ENCODE assay signal across 8 cellular contexts in the genomic region with DNA sequence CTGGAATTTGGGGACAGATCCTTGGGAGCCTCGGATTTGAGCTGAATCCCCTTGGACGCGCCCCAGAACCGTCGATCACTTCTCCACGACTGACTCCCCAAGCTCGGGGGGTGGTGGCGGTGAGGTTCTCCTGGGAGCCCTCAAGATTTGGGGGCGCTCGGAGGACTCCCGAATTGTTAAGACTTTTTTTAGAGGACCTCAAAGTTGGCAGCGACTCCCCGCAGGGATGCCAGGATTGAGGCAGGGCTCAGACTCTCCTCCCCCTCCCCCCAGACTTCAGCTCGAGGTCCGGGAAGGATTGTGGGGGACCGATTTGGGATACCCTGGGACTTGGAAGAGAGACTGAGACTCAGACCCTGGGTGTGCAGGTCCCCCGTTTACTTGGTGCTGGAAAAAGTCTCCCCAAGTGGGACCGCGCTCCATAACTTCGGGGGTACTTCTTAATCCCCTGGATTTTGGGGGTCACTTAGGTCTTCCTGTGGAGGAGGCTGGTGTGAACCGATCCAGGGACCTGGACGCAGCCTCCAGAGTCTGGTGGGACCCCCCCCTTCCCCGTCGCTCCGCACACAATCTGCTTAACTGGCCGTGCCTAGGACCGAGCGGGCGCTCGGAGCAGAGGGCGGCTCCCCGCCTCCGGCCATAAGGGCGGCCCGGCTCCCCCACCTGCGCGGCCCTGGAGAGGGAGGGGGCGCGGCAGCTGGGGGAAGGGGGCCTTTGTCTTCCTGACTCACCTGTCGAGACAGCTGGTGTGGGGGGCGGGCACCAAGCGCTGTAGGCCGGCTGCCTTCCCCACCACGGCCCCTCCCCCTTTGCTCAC. TPM values are rescaled to one million over a fixed set of nuclear protein-coding genes. Genes with fewer than 3 reads are reported as not detected.
DNase-seq lines count a peak whose midpoint lies in the region; ATAC-seq and TF ChIP-seq lines count a peak whose summit lies in the region.

No MANE protein-coding gene starts in this region.

- peak overlapping the region; percentile 76 to 99 (median 97) for H3K27ac ChIP-seq in heart right ventricle

- peak; percentile 3 to 32 (median 16) for ATAC-seq in heart right ventricle
- ATAC-seq in HG02763 (IDR thresholded peaks at IDR 0.05; ENCODE audit: unreplicated experiment): no peak

- intact Hi-C loops in heart right ventricle (cut with DNase I): loop anchor here in 2 of 10 donors (5.0 kb wide), 2 partner anchors 64 to 69 kb away; no protein-coding TSS in a partner anchor

- H3K27me3 ChIP-seq in heart right ventricle: no peaks in the 10 kb centered on the region

- peak; percentile 92 for DNase-seq in NCI-H69 (lab: John Stamatoyannopoulos, UW)
- peak; percentile 59 for DNase-seq in activated naive CD4-positive, alpha-beta T cell treated with anti-CD3 and anti-CD28 coated beads, Interleukin-2, amount 50 U/mL, for 16 hours
- peak in 1 of 2 donors; percentile 52 for DNase-seq in heart right ventricle
- peak; percentile 28 for DNase-seq in retina
- DNase-seq in medulla oblongata (ENCODE audit: extremely low spot score): no peak
- DNase-seq in MV-4-11 (lab: John Stamatoyannopoulos, UW): no peak

- H3K36me3 ChIP-seq in heart right ventricle: peaks cover 0 to 15% (median 0%) of the 10 kb centered on the region in 9 donors

- 0 to 1% methylated on average over 44 of the region's 44 CpGs for WGBS in heart right ventricle, 2 donors

- peaks cover 0 to 51% (median 34%) of the 10 kb centered on the region in 9 donors for H3K4me1 ChIP-seq in heart right ventricle

- no peak for TF ChIP-seq CTCF in heart right ventricle (IDR thresholded peaks at IDR 0.05)

- no peaks in the 10 kb centered on the region for H3K9me3 ChIP-seq in heart right ventricle

- peak overlapping the region; percentile 99 for H3K4me3 ChIP-seq in GM08714 (ENCODE audit: low read length)
- peak overlapping the region; percentile 76 to 100 (median 97) for H3K4me3 ChIP-seq in heart right ventricle

RNA-seq across cellular contexts. Expression of gene VASP, which starts 0.8 kb away (rescaled TPM):
- total RNA-seq in heart right ventricle: 10 to 100 TPM; 24.9 to 78.6 (median 42.3) TPM
- polyA plus RNA-seq in heart right ventricle: 10 to 100 TPM; 62.3 to 70.0 TPM

RNA-seq across cellular contexts. Expression of gene PPM1N, which starts 9.8 kb away (rescaled TPM):
- 1 to 10 TPM in 1 of 10 donors, under 1 TPM in 4, not detected in 5; 0.32 to 3.6 (median 0.57) TPM for total RNA-seq in heart right ventricle
- polyA plus RNA-seq in heart right ventricle: under 1 TPM; 0.51 to 0.68 TPM

RNA-seq across cellular contexts. Expression of gene RTN2, which starts 11.2 kb away (rescaled TPM):
- total RNA-seq in heart right ventricle: 10 to 100 TPM; 15.9 to 33.7 (median 21.8) TPM
- 10 to 100 TPM; 11.1 to 13.3 TPM for polyA plus RNA-seq in heart right ventricle

RNA-seq across cellular contexts. Expression of gene FOSB, which starts 40.3 kb away (rescaled TPM):
- 10 to 100 TPM in 2 of 10 donors, 1 to 10 TPM in 7, under 1 TPM in 1; 0.39 to 54.5 (median 4.9) TPM for total RNA-seq in heart right ventricle
- 1 to 10 TPM; 2.1 to 5.5 TPM for polyA plus RNA-seq in heart right ventricle

Comparison
In these comparisons a context has a peak if more than half of its experiments do, and no peak if none do; other contexts are left out.
1. DNase-seq: peak in NCI-H69 (single experiment), activated naive CD4-positive, alpha-beta T cell treated with anti-CD3 and anti-CD28 coated beads, Interleukin-2, amount 50 U/mL, for 16 hours (single experiment) and retina (single experiment); none in medulla oblongata (single experiment) and MV-4-11 (single experiment).